1 cellular context compared by ENCODE assay signal in the genomic region with DNA sequence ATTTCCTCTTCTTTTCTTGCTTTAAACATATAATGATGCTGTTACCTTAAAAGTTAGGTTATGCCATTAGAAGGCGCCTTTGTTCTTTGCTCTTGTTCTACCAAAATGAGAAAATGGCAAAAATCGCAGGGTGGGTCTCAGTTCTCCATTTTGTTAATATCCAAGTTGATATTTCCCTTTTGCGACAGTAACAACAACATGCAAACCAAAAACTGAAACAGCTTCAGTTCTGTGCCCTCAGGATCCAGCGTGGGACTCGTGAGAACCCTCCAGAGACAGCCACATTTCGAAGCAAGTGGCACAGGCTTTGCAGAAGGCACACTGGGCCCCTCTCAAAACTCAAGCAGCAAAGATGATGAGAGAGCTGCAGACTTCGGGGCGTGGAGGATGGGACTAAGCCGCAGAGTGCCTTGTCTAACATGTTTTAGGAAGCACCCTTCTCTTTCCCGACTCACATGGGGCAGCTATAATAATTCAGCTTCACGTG.
TF ChIP-seq lines count a peak whose summit lies in the region.

No MANE protein-coding gene starts in this region.

TF ChIP-seq in GM12878, 131 proteins besides CTCF, POLR2A, EP300 and RAD21 (continued from another document):
- TF ChIP-seq, protein P1, sequence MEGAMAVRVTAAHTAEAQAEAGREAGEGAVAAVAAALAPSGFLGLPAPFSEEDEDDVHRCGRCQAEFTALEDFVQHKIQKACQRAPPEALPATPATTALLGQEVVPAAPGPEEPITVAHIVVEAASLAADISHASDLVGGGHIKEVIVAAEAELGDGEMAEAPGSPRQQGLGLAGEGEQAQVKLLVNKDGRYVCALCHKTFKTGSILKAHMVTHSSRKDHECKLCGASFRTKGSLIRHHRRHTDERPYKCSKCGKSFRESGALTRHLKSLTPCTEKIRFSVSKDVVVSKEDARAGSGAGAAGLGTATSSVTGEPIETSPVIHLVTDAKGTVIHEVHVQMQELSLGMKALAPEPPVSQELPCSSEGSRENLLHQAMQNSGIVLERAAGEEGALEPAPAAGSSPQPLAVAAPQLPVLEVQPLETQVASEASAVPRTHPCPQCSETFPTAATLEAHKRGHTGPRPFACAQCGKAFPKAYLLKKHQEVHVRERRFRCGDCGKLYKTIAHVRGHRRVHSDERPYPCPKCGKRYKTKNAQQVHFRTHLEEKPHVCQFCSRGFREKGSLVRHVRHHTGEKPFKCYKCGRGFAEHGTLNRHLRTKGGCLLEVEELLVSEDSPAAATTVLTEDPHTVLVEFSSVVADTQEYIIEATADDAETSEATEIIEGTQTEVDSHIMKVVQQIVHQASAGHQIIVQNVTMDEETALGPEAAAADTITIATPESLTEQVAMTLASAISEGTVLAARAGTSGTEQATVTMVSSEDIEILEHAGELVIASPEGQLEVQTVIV (IDR thresholded peaks at IDR 0.05; ENCODE audit: borderline replicate concordance, partially characterized antibody), result peak; percentile 69
- TF ChIP-seq NRF1 (conservative IDR thresholded peaks at IDR 0.05; ENCODE audit: low read depth, low read length) (no peak), SMC3 (IDR thresholded peaks at IDR 0.05; ENCODE audit: borderline replicate concordance, low read length) (no peak), CREB1 (IDR thresholded peaks at IDR 0.05; ENCODE audit: low read depth) (no peak), SUZ12 (IDR thresholded peaks at IDR 0.05; ENCODE audit: unreplicated experiment) (no peak), IKZF2 (IDR thresholded peaks at IDR 0.05) (no peak), ZZZ3 (IDR thresholded peaks at IDR 0.05; ENCODE audit: control insufficient read depth, insufficient read length, low read depth) (no peak), BMI1 (IDR thresholded peaks at IDR 0.05; ENCODE audit: borderline replicate concordance) (no peak), SPI1 (IDR thresholded peaks at IDR 0.05; ENCODE audit: borderline replicate concordance, insufficient read depth, low read depth, low read length) (peak; percentile 61; the same call in 1 of the 2 replicates), ZBTB4 (CRISPR knock-in tag; IDR thresholded peaks at IDR 0.05) (no peak), CHD2 (IDR thresholded peaks at IDR 0.05; ENCODE audit: borderline replicate concordance, low read depth, low read length) (no peak), EZH2 (IDR thresholded peaks at IDR 0.05; ENCODE audit: borderline replicate concordance, control insufficient read depth, low read depth, low read length) (no peak), FOXK2 (IDR thresholded peaks at IDR 0.05) (no peak), MTA3 (IDR thresholded peaks at IDR 0.05; ENCODE audit: borderline replicate concordance, low read length) (no peak; the same call in 1 of the 2 replicates)
